1 cellular context compared by ENCODE assay signal in genomic region chr4:109429545-109429944, GRCh38.
A peak's percentile ranks its signal among the peaks of the same experiment; 100 is the strongest.
TF ChIP-seq lines count a peak whose summit lies in the region.

No MANE protein-coding gene starts in this region.

TF ChIP-seq in endothelial cell of umbilical vein, 7 proteins besides CTCF, POLR2A, EP300 and RAD21:
- TF ChIP-seq POLR2AphosphoS5 (IDR thresholded peaks at IDR 0.05; ENCODE audit: insufficient read depth, low read depth, low read length) (no peak), MYC (IDR thresholded peaks at IDR 0.05; ENCODE audit: low read depth, low read length) (no peak), FOS (IDR thresholded peaks at IDR 0.05; ENCODE audit: borderline replicate concordance, insufficient read depth, low read length) (peak; percentile 70), EZH2 (IDR thresholded peaks at IDR 0.05; ENCODE audit: borderline replicate concordance, low read depth, low read length, severe bottlenecking) (no peak), JUN (IDR thresholded peaks at IDR 0.05; ENCODE audit: borderline replicate concordance, insufficient read depth, insufficient read length, low read depth) (peak; percentile 88), MAX (IDR thresholded peaks at IDR 0.05; ENCODE audit: insufficient read depth, insufficient read length) (no peak), GATA2 (IDR thresholded peaks at IDR 0.05; ENCODE audit: insufficient read depth, insufficient read length, low read depth, low read length) (peak; percentile 17)
